ENCODE assay signal across 19 cellular contexts in genomic region chr6:39835856-39836442, GRCh38. TPM values are rescaled to one million over a fixed set of nuclear protein-coding genes. Genes with fewer than 3 reads are reported as not detected.
DNase-seq lines count a peak whose midpoint lies in the region; ATAC-seq and TF ChIP-seq lines count a peak whose summit lies in the region.
"Had no signal": no experiment of that assay in that cellular context is flagged by ENCODE, and none has a peak within 500 bp of the region (broad histone marks: within the 10 kb centered on the region; RNA-seq: fewer than 3 reads in every experiment).

No MANE protein-coding gene starts in this region.

- H3K79me2 ChIP-seq in MM.1S (ENCODE audit: low read length), result no peaks in the 10 kb centered on the region

- H3K9me3 ChIP-seq in left ventricle myocardium inferior (replicated peaks) (no peaks in the 10 kb centered on the region), psoas muscle (no peaks in the 10 kb centered on the region), MM.1S (replicated peaks; ENCODE audit: insufficient read depth, low read length) (no peaks in the 10 kb centered on the region)
- H3K9me3 ChIP-seq: MG63 had no signal

- H3K4me2 ChIP-seq in MM.1S (ENCODE audit: low read depth, low read length), result no peak overlapping the region

- H3K9me2 ChIP-seq in MM.1S (replicated peaks; ENCODE audit: insufficient read depth, low read length), result no peaks in the 10 kb centered on the region

- no peak overlapping the region for H2AFZ ChIP-seq in MM.1S (ENCODE audit: low read length)

- DNase-seq in BJ (ENCODE audit: low read depth), result peak; percentile 29
- peak; percentile 41 for DNase-seq in astrocyte of the hippocampus (ENCODE audit: low read depth, low spot score)
- no peak for DNase-seq in left ventricle myocardium inferior
- no peak for DNase-seq in psoas muscle
- no peak for DNase-seq in HuH-7 (ENCODE audit: low spot score)
- DNase-seq in NCI-H345 (lab: John Stamatoyannopoulos, UW), result no peak
- DNase-seq in activated naive CD4-positive, alpha-beta T cell treated with Interleukin-2 at 50 U/mL for 16 hours, result no peak
- DNase-seq in MM.1S, result no peak
- DNase-seq: activated B cell treated with CpG ODN at 0.5 μM for 24 hours; activated effector memory CD4-positive, alpha-beta T cell treated with Interleukin-2 at 50 U/mL for 16 hours; amniotic stem cell; COR-L47; cortex of kidney; mammary epithelial cell; MG63; NCI-H1694 treated with DMSO at 0.1 percent for 48 hours; stimulated activated CD4-positive, alpha-beta T cell treated with anti-CD3 and anti-CD28 coated beads, Interleukin-2, amount 100 ng/mL, for 48 hours; T-helper 17 cell had no signal

- no peaks in the 10 kb centered on the region for H3F3A ChIP-seq in MM.1S (ENCODE audit: insufficient read depth, low read length)

- CTCF ChIA-PET in BJ (lab: Yijun Ruan, JAX), result interaction anchor here (0.7 kb wide), 1 partner anchor 1237 kb away, joined by 4 read pairs; no protein-coding TSS in a partner anchor

- no peak overlapping the region for H3K4me3 ChIP-seq in BJ (ENCODE audit: low read depth, low read length)
- no peak overlapping the region for H3K4me3 ChIP-seq in left ventricle myocardium inferior
- H3K4me3 ChIP-seq in psoas muscle, result no peak overlapping the region
- no peak overlapping the region for H3K4me3 ChIP-seq in MM.1S (ENCODE audit: low read length)
- H3K4me3 ChIP-seq: MG63 had no signal

- 60 to 74% (median 68%) methylated on average over 4 of the region's 4 CpGs for WGBS in psoas muscle, 3 donors

- H4K20me1 ChIP-seq in MM.1S (ENCODE audit: insufficient read depth, low read length), result no peaks in the 10 kb centered on the region

- peak in 1 of 4 donors; percentile 9 for ATAC-seq in psoas muscle
- ATAC-seq: T-helper 17 cell had no signal

- intact Hi-C loops in left ventricle myocardium inferior (cut with micrococcal nuclease) (no loop called here), psoas muscle (cut with DNase I) (no loop called here)

- POLR2A ChIA-PET in BJ (lab: Charles Lee), result interaction anchor here (0.6 kb wide), 2 partner anchors 245 to 283 kb away, joined by 3 read pairs; no protein-coding TSS in a partner anchor

- H3K9ac ChIP-seq in MM.1S (ENCODE audit: low read length), result no peak overlapping the region

- H3K27ac ChIP-seq in left ventricle myocardium inferior (replicated peaks), result peak overlapping the region; percentile 50
- peak overlapping the region; percentile 58 for H3K27ac ChIP-seq in psoas muscle
- H3K27ac ChIP-seq in MM.1S (ENCODE audit: low read length), result no peak overlapping the region

- H3K36me3 ChIP-seq in BJ (ENCODE audit: control insufficient read depth, insufficient read depth, low read length) (no peaks in the 10 kb centered on the region), left ventricle myocardium inferior (no peaks in the 10 kb centered on the region), psoas muscle (ENCODE audit: insufficient read depth in 1 of 2, low read depth in 1 of 2) (no peaks in the 10 kb centered on the region), MM.1S (replicated peaks; ENCODE audit: insufficient read depth, low read length) (no peaks in the 10 kb centered on the region)
- H3K36me3 ChIP-seq: MG63 had no signal

- no peaks in the 10 kb centered on the region for H3K27me3 ChIP-seq in BJ (ENCODE audit: control insufficient read depth, insufficient read depth, low read length)
- H3K27me3 ChIP-seq in left ventricle myocardium inferior (ENCODE audit: low read depth), result no peaks in the 10 kb centered on the region
- no peaks in the 10 kb centered on the region for H3K27me3 ChIP-seq in psoas muscle (ENCODE audit: insufficient read depth in 3 of 3, low read length in 2 of 3)
- H3K27me3 ChIP-seq in MM.1S (replicated peaks; ENCODE audit: insufficient read depth, low read length), result no peaks in the 10 kb centered on the region
- H3K27me3 ChIP-seq: MG63 had no signal

- H3K4me1 ChIP-seq in left ventricle myocardium inferior (peaks cover 53% of the 10 kb centered on the region), psoas muscle (peaks cover 39% of the 10 kb centered on the region), MM.1S (ENCODE audit: low read length) (no peaks in the 10 kb centered on the region)

- no peak for TF ChIP-seq CTCF in BJ (IDR thresholded peaks at IDR 0.05; ENCODE audit: insufficient read depth, low read depth, low read length)
- TF ChIP-seq CTCF in left ventricle myocardium inferior (IDR thresholded peaks at IDR 0.05; ENCODE audit: borderline replicate concordance), result no peak
- no peak for TF ChIP-seq CTCF in psoas muscle (IDR thresholded peaks at IDR 0.05)
- no peak for TF ChIP-seq CTCF in MM.1S (IDR thresholded peaks at IDR 0.05; ENCODE audit: low read length)

RNA-seq across cellular contexts. Expression of gene DAAM2, which starts 43.8 kb away (rescaled TPM):
- polyA plus RNA-seq in BJ (2011; rRNA removed) (39.7 and 60.6 TPM in 2 replicates), psoas muscle (10 to 100 TPM in 2 of 3 donors, 1 to 10 TPM in 1; 7.0 to 43.8 (median 31.4) TPM)
- 41.7 and 42.6 TPM in 2 replicates for polyA minus RNA-seq in BJ (2011; rRNA and poly(A)+ RNA removed)
- total RNA-seq in left ventricle myocardium inferior (19.1 TPM), psoas muscle (10 to 100 TPM; 10.7 to 67.1 (median 23.4) TPM)
- total RNA-seq: activated B cell treated with CpG ODN at 0.5 μM for 24 hours, NCI-H460, T-helper 17 cell had no signal

Comparison
In these comparisons a context has a peak if more than half of its experiments do, and no peak if none do; other contexts are left out.
1. DNase-seq: peak in BJ (single experiment) and astrocyte of the hippocampus (single experiment); none in left ventricle myocardium inferior (single experiment), psoas muscle (0 of 2), HuH-7 (single experiment), NCI-H345 (single experiment), activated naive CD4-positive, alpha-beta T cell treated with Interleukin-2 at 50 U/mL for 16 hours (single experiment) and MM.1S (single experiment).